In the genomic region with DNA sequence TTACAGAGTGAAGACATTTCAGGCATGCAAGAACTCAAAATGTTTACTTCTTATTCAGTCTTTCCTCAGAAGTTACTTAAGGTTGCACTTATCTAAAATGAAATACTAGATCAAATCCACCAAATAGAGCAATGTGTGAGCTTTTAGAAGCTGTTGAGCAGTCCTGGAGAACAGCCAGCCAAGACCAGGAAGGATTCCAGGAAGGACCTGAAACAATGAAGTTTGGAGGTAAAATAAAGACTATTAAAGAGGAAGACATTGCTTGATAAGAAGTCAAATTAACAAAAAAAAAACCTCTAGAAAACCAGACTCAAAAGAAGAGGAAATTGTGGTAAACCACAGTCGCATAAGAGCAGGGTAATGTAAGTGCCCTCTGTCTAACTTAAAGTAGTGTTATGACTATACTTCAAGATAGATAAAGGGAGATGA, we compare ENCODE assay signal across 8 cellular contexts.
A peak's percentile ranks its signal among the peaks of the same experiment; 100 is the strongest.
DNase-seq lines count a peak whose midpoint lies in the region; ATAC-seq and TF ChIP-seq lines count a peak whose summit lies in the region.

No MANE protein-coding gene starts in this region.

- no peak overlapping the region for H3K4me3 ChIP-seq in left ventricle myocardium inferior
- H3K4me3 ChIP-seq in right atrium auricular region = no peak overlapping the region

- TF ChIP-seq CTCF in left ventricle myocardium inferior (IDR thresholded peaks at IDR 0.05; ENCODE audit: borderline replicate concordance) = no peak
- TF ChIP-seq CTCF in right atrium auricular region (IDR thresholded peaks at IDR 0.05) = no peak
- TF ChIP-seq CTCF in omental fat pad (IDR thresholded peaks at IDR 0.05) = no peak

- H3K9me3 ChIP-seq in left ventricle myocardium inferior (replicated peaks) = no peaks in the 10 kb centered on the region
- no peaks in the 10 kb centered on the region for H3K9me3 ChIP-seq in right atrium auricular region

- intact Hi-C loops in left ventricle myocardium inferior (cut with micrococcal nuclease) = no loop called here

- ATAC-seq in HG03565 (IDR thresholded peaks at IDR 0.05; ENCODE audit: unreplicated experiment) = peak; percentile 83
- no peak for ATAC-seq in omental fat pad (ENCODE audit: low FRiP score)

- H3K4me1 ChIP-seq in left ventricle myocardium inferior = peaks cover 33% of the 10 kb centered on the region
- peaks cover 0 to 4% of the 10 kb centered on the region in 2 donors for H3K4me1 ChIP-seq in right atrium auricular region

- H3K27me3 ChIP-seq in left ventricle myocardium inferior (ENCODE audit: low read depth) (no peaks in the 10 kb centered on the region), right atrium auricular region (no peaks in the 10 kb centered on the region)

- H3K27ac ChIP-seq in left ventricle myocardium inferior (replicated peaks) = peak overlapping the region; percentile 34
- H3K27ac ChIP-seq in right atrium auricular region = no peak overlapping the region

- H3K36me3 ChIP-seq in left ventricle myocardium inferior (no peaks in the 10 kb centered on the region), right atrium auricular region (no peaks in the 10 kb centered on the region)

- DNase-seq in left ventricle myocardium inferior = no peak
- DNase-seq in right atrium auricular region (ENCODE audit: low spot score) = no peak
- peak; percentile 88 for DNase-seq in amniotic epithelial cell (ENCODE audit: low read depth)
- DNase-seq in GM19238 (ENCODE audit: insufficient read length, low spot score) = no peak
- no peak for DNase-seq in omental fat pad (ENCODE audit: low spot score)
- no peak for DNase-seq in iPS-NIHi7 (ENCODE audit: extremely low spot score)
- DNase-seq in ureter (ENCODE audit: low spot score) = no peak
